Comparison of ENCODE assay signal across 9 cellular contexts in genomic region chr3:165895919-165896318, GRCh38. TPM values are rescaled to one million over a fixed set of nuclear protein-coding genes. Genes with fewer than 3 reads are reported as not detected.
DNase-seq lines count a peak whose midpoint lies in the region; TF ChIP-seq lines count a peak whose summit lies in the region.
"Had no signal": no experiment of that assay in that cellular context is flagged by ENCODE, and none has a peak within 500 bp of the region (broad histone marks: within the 10 kb centered on the region; RNA-seq: fewer than 3 reads in every experiment).

No MANE protein-coding gene starts in this region.

- no peak for TF ChIP-seq POLR2A in esophagus muscularis mucosa (IDR thresholded peaks at IDR 0.05; ENCODE audit: low read depth)

- 34% methylated on average over 4 of the region's 5 CpGs for WGBS in mesenchymal stem cell
- WGBS in esophagus muscularis mucosa = 74% methylated on average over 5 of the region's 5 CpGs

- no peak overlapping the region for H2BK120ac ChIP-seq in mesenchymal stem cell (ENCODE audit: low read depth, low read length)

- TF ChIP-seq EP300 in esophagus muscularis mucosa (IDR thresholded peaks at IDR 0.05) = no peak

- no peak overlapping the region for H3K23ac ChIP-seq in mesenchymal stem cell (ENCODE audit: low read length in 2 of 2)

- H3K4me1 ChIP-seq in Loucy (ENCODE audit: insufficient read depth, low read length, poor library complexity, severe bottlenecking) = no peaks in the 10 kb centered on the region
- no peaks in the 10 kb centered on the region for H3K4me1 ChIP-seq in mesenchymal stem cell (ENCODE audit: control insufficient read depth, insufficient read depth, low read depth, low read length)
- H3K4me1 ChIP-seq in esophagus muscularis mucosa = no peaks in the 10 kb centered on the region

- H3K4ac ChIP-seq in mesenchymal stem cell (ENCODE audit: low read depth in 1 of 2, low read length in 2 of 2) = no peak overlapping the region

- DNase-seq in NCI-H1105 treated with DMSO at 0.1 percent for 48 hours (lab: John Stamatoyannopoulos, UW) (peak; percentile 8), NCI-H1105 (lab: John Stamatoyannopoulos, UW) (no peak), WERI-Rb-1 (peak; percentile 64), mesenchymal stem cell (peak; percentile 30), hippocampal formation (lab: John Stamatoyannopoulos, UW) (no peak), esophagus muscularis mucosa (ENCODE audit: extremely low spot score) (no peak), cardiac septum (ENCODE audit: low spot score) (no peak)

- no peak overlapping the region for H2AK5ac ChIP-seq in mesenchymal stem cell (ENCODE audit: low read length, severe bottlenecking)

- H2BK5ac ChIP-seq in mesenchymal stem cell (ENCODE audit: low read depth, low read length, poor library complexity, severe bottlenecking) = no peak overlapping the region

- H4K8ac ChIP-seq in mesenchymal stem cell (ENCODE audit: low read length) = no peak overlapping the region

- H3K4me3 ChIP-seq in Loucy (ENCODE audit: low read length, poor library complexity, severe bottlenecking) (no peak overlapping the region), WERI-Rb-1 (ENCODE audit: low read depth, low read length) (no peak overlapping the region), mesenchymal stem cell (ENCODE audit: insufficient read depth in 1 of 2, low read depth in 1 of 2, low read length in 2 of 2) (no peak overlapping the region), esophagus muscularis mucosa (no peak overlapping the region)

- no peak overlapping the region for H2BK12ac ChIP-seq in mesenchymal stem cell (ENCODE audit: low read length in 2 of 2)

- H3K79me2 ChIP-seq in Loucy (ENCODE audit: insufficient read depth, low read length) = no peaks in the 10 kb centered on the region

- no peak overlapping the region for H3K18ac ChIP-seq in mesenchymal stem cell (ENCODE audit: low read depth in 1 of 2, low read length in 2 of 2)

- no peak overlapping the region for H3K9ac ChIP-seq in Loucy (ENCODE audit: low read depth, low read length, poor library complexity, severe bottlenecking)
- no peak overlapping the region for H3K9ac ChIP-seq in mesenchymal stem cell (ENCODE audit: low read length)

- no peaks in the 10 kb centered on the region for H3K9me3 ChIP-seq in Loucy (ENCODE audit: insufficient read depth, low read depth, low read length)
- H3K9me3 ChIP-seq in WERI-Rb-1 (ENCODE audit: severe bottlenecking) = no peaks in the 10 kb centered on the region
- no peaks in the 10 kb centered on the region for H3K9me3 ChIP-seq in mesenchymal stem cell (ENCODE audit: control insufficient read depth, low read length)
- H3K9me3 ChIP-seq in esophagus muscularis mucosa = no peaks in the 10 kb centered on the region

- no peaks in the 10 kb centered on the region for H3K9me2 ChIP-seq in Loucy (replicated peaks; ENCODE audit: low read depth, low read length)

- no peaks in the 10 kb centered on the region for H3K79me1 ChIP-seq in mesenchymal stem cell (replicated peaks; ENCODE audit: low read length, poor library complexity, severe bottlenecking)

- H3K4me2 ChIP-seq in Loucy (ENCODE audit: low read depth, low read length, poor library complexity, severe bottlenecking) (no peak overlapping the region), mesenchymal stem cell (ENCODE audit: low read length, poor library complexity, severe bottlenecking) (no peak overlapping the region)

- no peaks in the 10 kb centered on the region for H3K36me3 ChIP-seq in Loucy (ENCODE audit: insufficient read depth, low read length)
- H3K36me3 ChIP-seq in WERI-Rb-1 = no peaks in the 10 kb centered on the region
- H3K36me3 ChIP-seq in mesenchymal stem cell (ENCODE audit: control insufficient read depth in 1 of 2, insufficient read depth in 2 of 2, low read depth in 1 of 2, low read length in 2 of 2) = no peaks in the 10 kb centered on the region
- H3K36me3 ChIP-seq in esophagus muscularis mucosa = no peaks in the 10 kb centered on the region

- no peaks in the 10 kb centered on the region for H3F3A ChIP-seq in Loucy (ENCODE audit: low read depth)

- no peak overlapping the region for H2AFZ ChIP-seq in Loucy (ENCODE audit: low read length)
- H2AFZ ChIP-seq in mesenchymal stem cell (ENCODE audit: low read depth, low read length) = no peak overlapping the region

- H2BK15ac ChIP-seq in mesenchymal stem cell (ENCODE audit: low read depth, poor library complexity, severe bottlenecking) = no peak overlapping the region

- TF ChIP-seq CTCF in Loucy (conservative IDR thresholded peaks at IDR 0.05; ENCODE audit: low read length) (peak; percentile 74), WERI-Rb-1 (IDR thresholded peaks at IDR 0.05; ENCODE audit: low read depth, low read length) (peak; percentile 59), esophagus muscularis mucosa (IDR thresholded peaks at IDR 0.05) (no peak)

- H3K27ac ChIP-seq in WERI-Rb-1 = no peak overlapping the region
- H3K27ac ChIP-seq in mesenchymal stem cell (ENCODE audit: low read length, poor library complexity, severe bottlenecking) = no peak overlapping the region
- no peak overlapping the region for H3K27ac ChIP-seq in esophagus muscularis mucosa (replicated peaks in 1 of 4)

- intact Hi-C loops in esophagus muscularis mucosa (cut with DNase I) = no loop called here
- intact Hi-C loops in cardiac septum (cut with DNase I) = no loop called here

- no peak overlapping the region for H4K91ac ChIP-seq in mesenchymal stem cell (ENCODE audit: low read length)

- H4K20me1 ChIP-seq in Loucy (ENCODE audit: insufficient read depth, low read length, poor library complexity, severe bottlenecking) = no peaks in the 10 kb centered on the region

- H3K27me3 ChIP-seq in Loucy (ENCODE audit: insufficient read depth, low read length, poor library complexity, severe bottlenecking) (no peaks in the 10 kb centered on the region), WERI-Rb-1 (ENCODE audit: insufficient read depth, low read depth, severe bottlenecking) (no peaks in the 10 kb centered on the region), mesenchymal stem cell (ENCODE audit: control insufficient read depth in 1 of 2, insufficient read depth in 1 of 2, low read length in 2 of 2) (no peaks in the 10 kb centered on the region), esophagus muscularis mucosa (no peaks in the 10 kb centered on the region)

- H3K14ac ChIP-seq in mesenchymal stem cell (ENCODE audit: low read length in 2 of 2) = no peak overlapping the region

RNA-seq across cellular contexts. Expression of gene BCHE, which starts 58.7 kb away (rescaled TPM):
- polyA plus RNA-seq in mesenchymal stem cell (2013, experiment 1 of 2) = 10.4 TPM
- 12.9 TPM for polyA plus RNA-seq in mesenchymal stem cell (2013, experiment 2 of 2)
- total RNA-seq in esophagus muscularis mucosa = 10 to 100 TPM; 46.6 to 71.8 (median 49.0) TPM
- total RNA-seq in cardiac septum = 0.81 TPM
- total RNA-seq: activated T-helper 17 cell treated with anti-CD3 and anti-CD28 coated beads, Interleukin-2, amount 50 U/mL, for 72 hours had no signal

Comparison
In these comparisons a context has a peak if more than half of its experiments do, and no peak if none do; other contexts are left out.
1. DNase-seq: peak in NCI-H1105 treated with DMSO at 0.1 percent for 48 hours (single experiment), WERI-Rb-1 (single experiment) and mesenchymal stem cell (single experiment); none in NCI-H1105 (single experiment), hippocampal formation (0 of 2), esophagus muscularis mucosa (single experiment) and cardiac septum (single experiment).
2. CTCF ChIP-seq: peak in Loucy (single experiment) and WERI-Rb-1 (single experiment); none in esophagus muscularis mucosa (0 of 3).
3. RNA of gene BCHE, which starts 58.7 kb away (total RNA-seq): 46.6 to 71.8 TPM in esophagus muscularis mucosa; 0.81 TPM in cardiac septum (single experiment); every median in the first group is over 10 times any median in the second.